2 cellular contexts compared by ENCODE assay signal in genomic region chr20:38196016-38196415, GRCh38.
A peak's percentile ranks its signal among the peaks of the same experiment; 100 is the strongest.
TF ChIP-seq lines count a peak whose summit lies in the region.

No MANE protein-coding gene starts in this region.

TF ChIP-seq in K562, 482 proteins besides CTCF, POLR2A, EP300 and RAD21:
- TF ChIP-seq ZKSCAN1 (IDR thresholded peaks at IDR 0.05; ENCODE audit: low read depth, low read length): peak; percentile 65; the same call in 1 of the 2 replicates
- no peak for TF ChIP-seq ELK1 (CRISPR knock-in tag; IDR thresholded peaks at IDR 0.05)
- no peak for TF ChIP-seq ESRRB (CRISPR knock-in tag; IDR thresholded peaks at IDR 0.05; ENCODE audit: borderline replicate concordance)
- no peak for TF ChIP-seq FOXA3 (CRISPR knock-in tag; conservative IDR thresholded peaks at IDR 0.05 in 1 of 2, IDR thresholded peaks at IDR 0.05 in 1 of 2)
- no peak for TF ChIP-seq SMARCE1 (IDR thresholded peaks at IDR 0.05)
- TF ChIP-seq TOE1 (IDR thresholded peaks at IDR 0.05; ENCODE audit: borderline replicate concordance): no peak
- no peak for TF ChIP-seq TOE1 (CRISPR knock-in tag; IDR thresholded peaks at IDR 0.05; ENCODE audit: borderline replicate concordance, low read depth)
- no peak for TF ChIP-seq ZNF224 (CRISPR knock-in tag; IDR thresholded peaks at IDR 0.05)
- TF ChIP-seq PHB2 (IDR thresholded peaks at IDR 0.05; ENCODE audit: low read depth): no peak
- TF ChIP-seq ZNF609 (CRISPR knock-in tag; IDR thresholded peaks at IDR 0.05; ENCODE audit: borderline replicate concordance): no peak
- TF ChIP-seq HDAC2 (IDR thresholded peaks at IDR 0.05): no peak
- TF ChIP-seq ZC3H4 (CRISPR knock-in tag; IDR thresholded peaks at IDR 0.05; ENCODE audit: borderline replicate concordance): no peak
- TF ChIP-seq CHD4 (IDR thresholded peaks at IDR 0.05; ENCODE audit: insufficient read depth, insufficient replicate concordance, low read depth, low read length, poor library complexity, severe bottlenecking): no peak
- TF ChIP-seq ZFP36 (IDR thresholded peaks at IDR 0.05; ENCODE audit: low read depth, low read length, partially characterized antibody): peak; percentile 47
- no peak for TF ChIP-seq MYBL2 (IDR thresholded peaks at IDR 0.05; ENCODE audit: low read depth)
- TF ChIP-seq MYBL2 (CRISPR knock-in tag; IDR thresholded peaks at IDR 0.05; ENCODE audit: borderline replicate concordance): no peak
- no peak for TF ChIP-seq ESRRA (IDR thresholded peaks at IDR 0.05; ENCODE audit: borderline replicate concordance, low read depth)
- no peak for TF ChIP-seq ZNF274 (IDR thresholded peaks at IDR 0.05; ENCODE audit: borderline replicate concordance, low read depth, low read length)
- TF ChIP-seq CBX1 (IDR thresholded peaks at IDR 0.05; ENCODE audit: low read depth): no peak
- TF ChIP-seq BRD9 (IDR thresholded peaks at IDR 0.05; ENCODE audit: low read depth, partially characterized antibody): no peak

TF ChIP-seq in HepG2, 621 proteins besides CTCF, POLR2A, EP300 and RAD21:
- TF ChIP-seq ARID2 (CRISPR knock-in tag; IDR thresholded peaks at IDR 0.05; ENCODE audit: borderline replicate concordance) (no peak), DZIP1 (CRISPR knock-in tag; IDR thresholded peaks at IDR 0.05) (no peak), ZNF274 (CRISPR knock-in tag; IDR thresholded peaks at IDR 0.05) (no peak), IKZF4 (CRISPR knock-in tag; IDR thresholded peaks at IDR 0.05; ENCODE audit: borderline replicate concordance, low read depth, not compliant biosample characterization) (no peak), ZNF329 (CRISPR knock-in tag; IDR thresholded peaks at IDR 0.05; ENCODE audit: low read depth) (no peak), ZZZ3 (CRISPR knock-in tag; IDR thresholded peaks at IDR 0.05; ENCODE audit: borderline replicate concordance) (no peak), SOX5 (CRISPR knock-in tag; IDR thresholded peaks at IDR 0.05; ENCODE audit: borderline replicate concordance) (no peak), LCORL (IDR thresholded peaks at IDR 0.05) (no peak), LCORL (CRISPR knock-in tag; IDR thresholded peaks at IDR 0.05) (no peak), SP4 (CRISPR knock-in tag; IDR thresholded peaks at IDR 0.05) (no peak), MTA1 (CRISPR knock-in tag; IDR thresholded peaks at IDR 0.05; ENCODE audit: borderline replicate concordance) (no peak), HOXD1 (CRISPR knock-in tag; IDR thresholded peaks at IDR 0.05) (no peak)
- TF ChIP-seq, protein P1, sequence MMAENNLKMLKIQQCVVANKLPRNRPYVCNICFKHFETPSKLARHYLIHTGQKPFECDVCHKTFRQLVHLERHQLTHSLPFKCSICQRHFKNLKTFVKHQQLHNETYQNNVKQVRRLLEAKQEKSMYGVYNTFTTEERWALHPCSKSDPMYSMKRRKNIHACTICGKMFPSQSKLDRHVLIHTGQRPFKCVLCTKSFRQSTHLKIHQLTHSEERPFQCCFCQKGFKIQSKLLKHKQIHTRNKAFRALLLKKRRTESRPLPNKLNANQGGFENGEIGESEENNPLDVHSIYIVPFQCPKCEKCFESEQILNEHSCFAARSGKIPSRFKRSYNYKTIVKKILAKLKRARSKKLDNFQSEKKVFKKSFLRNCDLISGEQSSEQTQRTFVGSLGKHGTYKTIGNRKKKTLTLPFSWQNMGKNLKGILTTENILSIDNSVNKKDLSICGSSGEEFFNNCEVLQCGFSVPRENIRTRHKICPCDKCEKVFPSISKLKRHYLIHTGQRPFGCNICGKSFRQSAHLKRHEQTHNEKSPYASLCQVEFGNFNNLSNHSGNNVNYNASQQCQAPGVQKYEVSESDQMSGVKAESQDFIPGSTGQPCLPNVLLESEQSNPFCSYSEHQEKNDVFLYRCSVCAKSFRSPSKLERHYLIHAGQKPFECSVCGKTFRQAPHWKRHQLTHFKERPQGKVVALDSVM (CRISPR knock-in tag; IDR thresholded peaks at IDR 0.05): no peak
- TF ChIP-seq, protein P2, sequence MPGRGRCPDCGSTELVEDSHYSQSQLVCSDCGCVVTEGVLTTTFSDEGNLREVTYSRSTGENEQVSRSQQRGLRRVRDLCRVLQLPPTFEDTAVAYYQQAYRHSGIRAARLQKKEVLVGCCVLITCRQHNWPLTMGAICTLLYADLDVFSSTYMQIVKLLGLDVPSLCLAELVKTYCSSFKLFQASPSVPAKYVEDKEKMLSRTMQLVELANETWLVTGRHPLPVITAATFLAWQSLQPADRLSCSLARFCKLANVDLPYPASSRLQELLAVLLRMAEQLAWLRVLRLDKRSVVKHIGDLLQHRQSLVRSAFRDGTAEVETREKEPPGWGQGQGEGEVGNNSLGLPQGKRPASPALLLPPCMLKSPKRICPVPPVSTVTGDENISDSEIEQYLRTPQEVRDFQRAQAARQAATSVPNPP (CRISPR knock-in tag; IDR thresholded peaks at IDR 0.05): no peak
